Comparison of ENCODE assay signal across 1 cellular context in genomic region chr12:114812858-114813761, GRCh38.
A peak's percentile ranks its signal among the peaks of the same experiment; 100 is the strongest.
TF ChIP-seq lines count a peak whose summit lies in the region.

No MANE protein-coding gene starts in this region.

TF ChIP-seq in HepG2, 621 proteins besides CTCF, POLR2A, EP300 and RAD21 (continued from another document):
- TF ChIP-seq TFE3 (CRISPR knock-in tag; IDR thresholded peaks at IDR 0.05) = 0 out of 2 replicates have a peak, but pooled peaks have one; percentile 23
- no peak for TF ChIP-seq ZNF460 (CRISPR knock-in tag; IDR thresholded peaks at IDR 0.05; ENCODE audit: borderline replicate concordance)
- no peak for TF ChIP-seq CENPT (CRISPR knock-in tag; IDR thresholded peaks at IDR 0.05; ENCODE audit: low read depth)
- no peak for TF ChIP-seq IRX3 (CRISPR knock-in tag; IDR thresholded peaks at IDR 0.05; ENCODE audit: borderline replicate concordance, low read depth)
- TF ChIP-seq GATAD2A (CRISPR knock-in tag; IDR thresholded peaks at IDR 0.05) = peak; percentile 56
- TF ChIP-seq NR2F6 (IDR thresholded peaks at IDR 0.05) = 0 out of 2 replicates have a peak, but pooled peaks have one; percentile 13
- no peak for TF ChIP-seq NR2F6 (CRISPR knock-in tag; IDR thresholded peaks at IDR 0.05)
- TF ChIP-seq GABPA (IDR thresholded peaks at IDR 0.05; ENCODE audit: low read depth, low read length) = no peak
- 0 out of 2 replicates have a peak, but pooled peaks have one; percentile 18 for TF ChIP-seq GABPA (CRISPR knock-in tag; IDR thresholded peaks at IDR 0.05; ENCODE audit: low read depth)
- TF ChIP-seq PAWR (CRISPR knock-in tag; IDR thresholded peaks at IDR 0.05; ENCODE audit: borderline replicate concordance) = no peak
- no peak for TF ChIP-seq MAF1 (CRISPR knock-in tag; IDR thresholded peaks at IDR 0.05; ENCODE audit: borderline replicate concordance)
- no peak for TF ChIP-seq MED8 (CRISPR knock-in tag; IDR thresholded peaks at IDR 0.05; ENCODE audit: insufficient replicate concordance)
- TF ChIP-seq ZNF3 (CRISPR knock-in tag; IDR thresholded peaks at IDR 0.05) = no peak
- TF ChIP-seq SOX5 (CRISPR knock-in tag; IDR thresholded peaks at IDR 0.05; ENCODE audit: borderline replicate concordance) = peak; percentile 45; the same call in 1 of the 2 replicates
- no peak for TF ChIP-seq AHR (CRISPR knock-in tag; IDR thresholded peaks at IDR 0.05)
- TF ChIP-seq CBX5 (CRISPR knock-in tag; IDR thresholded peaks at IDR 0.05; ENCODE audit: borderline replicate concordance) = no peak
- no peak for TF ChIP-seq PITX1 (CRISPR knock-in tag; IDR thresholded peaks at IDR 0.05)
- 0 out of 2 replicates have a peak, but pooled peaks have one; percentile 63 for TF ChIP-seq ARID2 (CRISPR knock-in tag; IDR thresholded peaks at IDR 0.05; ENCODE audit: borderline replicate concordance)
- TF ChIP-seq NFRKB (IDR thresholded peaks at IDR 0.05) = no peak
- no peak for TF ChIP-seq ZNF281 (CRISPR knock-in tag; IDR thresholded peaks at IDR 0.05; ENCODE audit: borderline replicate concordance)
- TF ChIP-seq ZNF589 (CRISPR knock-in tag; conservative IDR thresholded peaks at IDR 0.05) = no peak
- peak; percentile 49 for TF ChIP-seq SAP130 (CRISPR knock-in tag; IDR thresholded peaks at IDR 0.05; ENCODE audit: low read depth)
- TF ChIP-seq SOX13 (IDR thresholded peaks at IDR 0.05) = no peak
- peak in 1 of 2 experiments; percentile 42; a peak in 1 of 4 replicates for TF ChIP-seq SOX13 (CRISPR knock-in tag; conservative IDR thresholded peaks at IDR 0.05 in 1 of 2, IDR thresholded peaks at IDR 0.05 in 1 of 2)
- TF ChIP-seq FOXA1 (IDR thresholded peaks at IDR 0.05) = peak; percentile 89
- peak; percentile 89 for TF ChIP-seq FOXA1 (CRISPR knock-in tag; IDR thresholded peaks at IDR 0.05)
- TF ChIP-seq ZNF777 (CRISPR knock-in tag; IDR thresholded peaks at IDR 0.05) = peak; percentile 68
- TF ChIP-seq ZSCAN29 (CRISPR knock-in tag; conservative IDR thresholded peaks at IDR 0.05) = 0 out of 2 replicates have a peak, but pooled peaks have one; percentile 45
- TF ChIP-seq CREBL2 (CRISPR knock-in tag; IDR thresholded peaks at IDR 0.05; ENCODE audit: borderline replicate concordance) = no peak
- no peak for TF ChIP-seq MXI1 (IDR thresholded peaks at IDR 0.05; ENCODE audit: borderline replicate concordance, low read depth, low read length)
